In the genomic region with DNA sequence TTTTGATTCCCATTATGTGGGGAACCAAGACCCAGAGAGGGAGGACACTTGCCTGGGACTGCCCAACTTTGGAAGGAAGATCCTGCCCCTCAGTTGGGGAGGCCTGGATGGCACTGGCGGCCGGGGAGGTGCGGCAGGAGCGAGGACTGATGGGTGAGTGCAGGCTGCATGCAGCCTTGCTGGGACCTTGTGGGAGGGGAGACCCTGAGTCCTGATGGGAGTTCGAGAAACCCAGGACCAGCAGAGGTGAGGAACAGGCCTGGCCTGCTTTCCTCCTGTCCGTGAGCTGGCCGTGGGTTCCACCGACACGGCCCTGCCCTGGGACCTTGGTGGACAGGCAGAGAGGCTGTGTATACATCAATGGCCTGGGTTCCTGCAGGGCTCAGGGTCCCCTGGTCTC, we compare ENCODE assay signal across 24 cellular contexts. TPM values are rescaled to one million over a fixed set of nuclear protein-coding genes. Genes with fewer than 3 reads are reported as not detected.
DNase-seq lines count a peak whose midpoint lies in the region; ATAC-seq, FAIRE-seq and TF ChIP-seq lines count a peak whose summit lies in the region.
"Had no signal": no experiment of that assay in that cellular context is flagged by ENCODE, and none has a peak within 500 bp of the region (broad histone marks: within the 10 kb centered on the region; RNA-seq: fewer than 3 reads in every experiment).

No MANE protein-coding gene starts in this region.

- TF ChIP-seq CTCF in OCI-LY3 (IDR thresholded peaks at IDR 0.05; ENCODE audit: low read depth, low read length) (no peak), kidney (IDR thresholded peaks at IDR 0.05; ENCODE audit: borderline replicate concordance, extremely low read depth, insufficient read depth) (no peak)

- H3K79me2 ChIP-seq in OCI-LY3 (ENCODE audit: low read length), result no peaks in the 10 kb centered on the region

- H2AFZ ChIP-seq in OCI-LY3 (ENCODE audit: low read depth, low read length), result no peak overlapping the region

- H3K4me3 ChIP-seq in OCI-LY3 (ENCODE audit: low read length), result no peak overlapping the region
- H3K4me3 ChIP-seq in kidney (ENCODE audit: low read length in 2 of 2), result no peak overlapping the region
- H3K4me3 ChIP-seq: GM12878, HAP-1 had no signal

- H3K27ac ChIP-seq in OCI-LY3 (ENCODE audit: low read length) (peak overlapping the region; percentile 82; the same call in 1 of the 2 replicates), kidney (ENCODE audit: low read depth in 2 of 2, low read length in 2 of 2) (no peak overlapping the region), caudate nucleus (ENCODE audit: low read depth, low read length) (no peak overlapping the region)

- H3K36me3 ChIP-seq in OCI-LY3 (replicated peaks; ENCODE audit: low read depth, low read length) (peaks cover 63% of the 10 kb centered on the region), kidney (ENCODE audit: control insufficient read depth in 1 of 2, insufficient read depth in 2 of 2, low read length in 2 of 2) (no peaks in the 10 kb centered on the region)
- H3K36me3 ChIP-seq: BE2C, HAP-1 had no signal

- no peak overlapping the region for H3K27ac Mint-ChIP-seq in activated T-cell treated with anti-CD3 and anti-CD28 coated beads, Interleukin-2, amount 50 U/mL, for 24 hours
- H3K27ac Mint-ChIP-seq in stimulated activated naive B cell treated with anti-CD40 and anti-IgM and Interleukin-4, amounts not matched to agents 10 μg/mL and 1 μg/mL and 100 μg/mL, for 72 hours, result peak overlapping the region; percentile 79
- H3K27ac Mint-ChIP-seq: CD4-positive, alpha-beta T cell; IgD-negative memory B cell had no signal

- peak; percentile 17 for DNase-seq in activated T-cell treated with anti-CD3 and anti-CD28 coated beads, Interleukin-2, amount 50 U/mL, for 24 hours
- DNase-seq in activated T-cell treated with anti-CD3 and anti-CD28 coated beads, Interleukin-2, amount 50 U/mL, for 4 hours, result no peak
- DNase-seq in kidney (peak; percentile 51), caudate nucleus (lab: John Stamatoyannopoulos, UW) (no peak), NCI-H2227 (lab: John Stamatoyannopoulos, UW; ENCODE audit: unreplicated experiment) (no peak), cerebellar cortex (ENCODE audit: low spot score) (no peak)
- no peak for DNase-seq in stimulated activated naive B cell treated with anti-CD40 and anti-IgM and Interleukin-4, amounts not matched to agents 10 μg/mL and 1 μg/mL and 100 μg/mL, for 72 hours
- DNase-seq: BE2C; CD4-positive, alpha-beta T cell; DMS53; EL; Karpas-422; NCI-H1417 treated with DMSO at 0.1 percent for 48 hours; NCI-H187 treated with DMSO at 0.1 percent for 48 hours; NCI-H526; SHP77 treated with DMSO at 0.1 percent for 48 hours had no signal

- no peak for FAIRE-seq in kidney (lab: Jason Lieb, UNC)
- FAIRE-seq: A204.1, GM12878, GM19239, RCC 7860 had no signal

- intact Hi-C loops in kidney (cut with DNase I), result no loop called here

- H3K27me3 ChIP-seq in OCI-LY3 (ENCODE audit: low read depth, low read length), result no peaks in the 10 kb centered on the region
- H3K27me3 ChIP-seq: BE2C had no signal

- peaks cover 25% of the 10 kb centered on the region for H3K4me1 Mint-ChIP-seq in activated T-cell treated with anti-CD3 and anti-CD28 coated beads, Interleukin-2, amount 50 U/mL, for 24 hours (ENCODE audit: low read depth)
- H3K4me1 Mint-ChIP-seq in activated T-cell treated with anti-CD3 and anti-CD28 coated beads, Interleukin-2, amount 50 U/mL, for 4 hours (ENCODE audit: low read depth), result peaks cover 3% of the 10 kb centered on the region
- peaks cover 13 to 32% of the 10 kb centered on the region in 2 donors for H3K4me1 Mint-ChIP-seq in stimulated activated naive B cell treated with anti-CD40 and anti-IgM and Interleukin-4, amounts not matched to agents 10 μg/mL and 1 μg/mL and 100 μg/mL, for 72 hours

- H3K36me3 Mint-ChIP-seq in activated T-cell treated with anti-CD3 and anti-CD28 coated beads, Interleukin-2, amount 50 U/mL, for 24 hours (ENCODE audit: low read depth), result peaks cover 4% of the 10 kb centered on the region
- no peaks in the 10 kb centered on the region for H3K36me3 Mint-ChIP-seq in activated T-cell treated with anti-CD3 and anti-CD28 coated beads, Interleukin-2, amount 50 U/mL, for 4 hours (ENCODE audit: insufficient read depth)
- peaks cover 23 to 32% of the 10 kb centered on the region in 2 donors for H3K36me3 Mint-ChIP-seq in stimulated activated naive B cell treated with anti-CD40 and anti-IgM and Interleukin-4, amounts not matched to agents 10 μg/mL and 1 μg/mL and 100 μg/mL, for 72 hours
- H3K36me3 Mint-ChIP-seq: IgD-negative memory B cell had no signal

- no peak overlapping the region for H3K4me2 ChIP-seq in OCI-LY3 (ENCODE audit: low read length)

- H3K4me1 ChIP-seq in OCI-LY3 (ENCODE audit: low read length) (peaks cover 31% of the 10 kb centered on the region), kidney (ENCODE audit: control insufficient read depth in 1 of 2, insufficient read depth in 1 of 2, low read depth in 1 of 2, low read length in 2 of 2) (peaks cover 8 to 9% of the 10 kb centered on the region in 2 donors)
- H3K4me1 ChIP-seq: BE2C, HAP-1 had no signal

- H3K9me3 ChIP-seq in OCI-LY3 (ENCODE audit: insufficient read depth, low read length) (peaks cover 53% of the 10 kb centered on the region), kidney (ENCODE audit: control insufficient read depth in 1 of 2, low read length in 2 of 2) (peaks cover 0 to 4% of the 10 kb centered on the region in 2 donors)
- H3K9me3 ChIP-seq: BE2C had no signal

- no peaks in the 10 kb centered on the region for H4K20me1 ChIP-seq in OCI-LY3 (ENCODE audit: insufficient read depth, low read length)

- ATAC-seq in activated T-cell treated with anti-CD3 and anti-CD28 coated beads, Interleukin-2, amount 50 U/mL, for 4 hours, result no peak
- ATAC-seq in stimulated activated naive B cell treated with anti-CD40 and anti-IgM and Interleukin-4, amounts not matched to agents 10 μg/mL and 1 μg/mL and 100 μg/mL, for 72 hours (replicated peaks), result no peak
- ATAC-seq: GM12878 had no signal

- no peak overlapping the region for H3K9ac ChIP-seq in OCI-LY3 (ENCODE audit: low read length)
- no peak overlapping the region for H3K9ac ChIP-seq in kidney (ENCODE audit: low read length in 2 of 2)

- no peaks in the 10 kb centered on the region for H3K27me3 Mint-ChIP-seq in activated T-cell treated with anti-CD3 and anti-CD28 coated beads, Interleukin-2, amount 50 U/mL, for 24 hours
- H3K27me3 Mint-ChIP-seq in activated T-cell treated with anti-CD3 and anti-CD28 coated beads, Interleukin-2, amount 50 U/mL, for 4 hours (ENCODE audit: low read depth), result no peaks in the 10 kb centered on the region
- no peaks in the 10 kb centered on the region for H3K27me3 Mint-ChIP-seq in stimulated activated naive B cell treated with anti-CD40 and anti-IgM and Interleukin-4, amounts not matched to agents 10 μg/mL and 1 μg/mL and 100 μg/mL, for 72 hours
- H3K27me3 Mint-ChIP-seq: CD4-positive, alpha-beta T cell; IgD-negative memory B cell had no signal

- H3K9me3 Mint-ChIP-seq in activated T-cell treated with anti-CD3 and anti-CD28 coated beads, Interleukin-2, amount 50 U/mL, for 24 hours, result peaks cover 10% of the 10 kb centered on the region
- no peaks in the 10 kb centered on the region for H3K9me3 Mint-ChIP-seq in activated T-cell treated with anti-CD3 and anti-CD28 coated beads, Interleukin-2, amount 50 U/mL, for 4 hours
- peaks cover 13% of the 10 kb centered on the region in 2 donors for H3K9me3 Mint-ChIP-seq in stimulated activated naive B cell treated with anti-CD40 and anti-IgM and Interleukin-4, amounts not matched to agents 10 μg/mL and 1 μg/mL and 100 μg/mL, for 72 hours
- H3K9me3 Mint-ChIP-seq: CD4-positive, alpha-beta T cell had no signal

- H3K4me3 Mint-ChIP-seq in activated T-cell treated with anti-CD3 and anti-CD28 coated beads, Interleukin-2, amount 50 U/mL, for 24 hours, result no peak overlapping the region
- no peak overlapping the region for H3K4me3 Mint-ChIP-seq in activated T-cell treated with anti-CD3 and anti-CD28 coated beads, Interleukin-2, amount 50 U/mL, for 4 hours
- H3K4me3 Mint-ChIP-seq in stimulated activated naive B cell treated with anti-CD40 and anti-IgM and Interleukin-4, amounts not matched to agents 10 μg/mL and 1 μg/mL and 100 μg/mL, for 72 hours, result no peak overlapping the region
- H3K4me3 Mint-ChIP-seq: CD4-positive, alpha-beta T cell had no signal

RNA-seq across cellular contexts. Expression of a gene that starts 19.3 kb away (rescaled TPM):
- under 1 TPM; 0.10 to 0.18 (median 0.16) TPM for total RNA-seq in activated T-cell treated with anti-CD3 and anti-CD28 coated beads, Interleukin-2, amount 50 U/mL, for 4 hours
- 0.63 TPM for total RNA-seq in kidney
- polyA plus RNA-seq in kidney (ENCODE audit: insufficient read depth, low read depth, low replicate concordance), result 0.19 TPM
- total RNA-seq: MCF 10A had no signal
- polyA plus RNA-seq: IgD-negative memory B cell had no signal

Comparison
In these comparisons a context has a peak if more than half of its experiments do, and no peak if none do; other contexts are left out.
1. DNase-seq: peak in activated T-cell treated with anti-CD3 and anti-CD28 coated beads, Interleukin-2, amount 50 U/mL, for 24 hours (single experiment) and kidney (single experiment); none in activated T-cell treated with anti-CD3 and anti-CD28 coated beads, Interleukin-2, amount 50 U/mL, for 4 hours (single experiment), stimulated activated naive B cell treated with anti-CD40 and anti-IgM and Interleukin-4, amounts not matched to agents 10 μg/mL and 1 μg/mL and 100 μg/mL, for 72 hours (single experiment), caudate nucleus (0 of 61), NCI-H2227 (single experiment) and cerebellar cortex (single experiment).